Comparison of ENCODE assay signal across 11 cellular contexts in genomic region chr15:66654718-66655375, GRCh38. TPM values are rescaled to one million over a fixed set of nuclear protein-coding genes. Genes with fewer than 3 reads are reported as not detected.
DNase-seq lines count a peak whose midpoint lies in the region; ATAC-seq and TF ChIP-seq lines count a peak whose summit lies in the region.
"Had no signal": no experiment of that assay in that cellular context is flagged by ENCODE, and none has a peak within 500 bp of the region (broad histone marks: within the 10 kb centered on the region; RNA-seq: fewer than 3 reads in every experiment).

No MANE protein-coding gene starts in this region.

- TF ChIP-seq CTCF in smooth muscle cell (IDR thresholded peaks at IDR 0.05; ENCODE audit: borderline replicate concordance, insufficient read depth, poor library complexity, severe bottlenecking), result no peak
- no peak for TF ChIP-seq CTCF in testis (IDR thresholded peaks at IDR 0.05)

- no peaks in the 10 kb centered on the region for H3K9me3 Mint-ChIP-seq in activated T-helper 2 cell treated with anti-CD3 and anti-CD28 coated beads, Interferon-gamma antibody, Interleukin-2, Interleukin-4, amounts not matched to agents 10 μg/mL and 5 μg/mL and 100 μg/mL, durations not matched to agents 14 hours and 24 hours and 36 hours

- H3K79me2 ChIP-seq in smooth muscle cell (ENCODE audit: low read depth), result no peaks in the 10 kb centered on the region

- intact Hi-C loops in activated T-helper 2 cell treated with anti-CD3 and anti-CD28 coated beads, Interferon-gamma antibody, Interleukin-2, Interleukin-4, amounts not matched to agents 10 μg/mL and 5 μg/mL and 100 μg/mL, durations not matched to agents 14 hours and 24 hours and 36 hours (cut with micrococcal nuclease), result no loop called here
- intact Hi-C loops in testis (cut with DNase I; ENCODE audit: low total_unique reads), result no loop called here

- peak overlapping the region; percentile 31 for H3K4me3 ChIP-seq in HUES6 (ENCODE audit: low read depth, low read length)
- H3K4me3 ChIP-seq in iPS-11a (ENCODE audit: low read depth, low read length), result peak overlapping the region; percentile 4
- peak overlapping the region; percentile 43 for H3K4me3 ChIP-seq in smooth muscle cell
- H3K4me3 ChIP-seq in testis, result peak overlapping the region in 1 of 2 donors; percentile 48

- H3K9ac ChIP-seq in HUES6 (ENCODE audit: low read length), result no peak overlapping the region
- peak overlapping the region; percentile 78 for H3K9ac ChIP-seq in smooth muscle cell (ENCODE audit: low read depth)

- peak overlapping the region; percentile 93 for H3K4me2 ChIP-seq in smooth muscle cell

- ATAC-seq in HG02973 (IDR thresholded peaks at IDR 0.05; ENCODE audit: unreplicated experiment), result no peak
- ATAC-seq in HG02870 (IDR thresholded peaks at IDR 0.05; ENCODE audit: unreplicated experiment), result no peak

- no peak overlapping the region for H3K27ac Mint-ChIP-seq in activated T-helper 2 cell treated with anti-CD3 and anti-CD28 coated beads, Interferon-gamma antibody, Interleukin-2, Interleukin-4, amounts not matched to agents 10 μg/mL and 5 μg/mL and 100 μg/mL, durations not matched to agents 14 hours and 24 hours and 36 hours

- H3K9me3 ChIP-seq in HUES6 (ENCODE audit: control insufficient read depth, insufficient read depth, low read depth, low read length), result no peaks in the 10 kb centered on the region
- H3K9me3 ChIP-seq in smooth muscle cell (replicated peaks; ENCODE audit: low read depth), result no peaks in the 10 kb centered on the region
- H3K9me3 ChIP-seq in testis, result no peaks in the 10 kb centered on the region
- H3K9me3 ChIP-seq: neutrophil had no signal

- 22% methylated on average over 18 of the region's 48 CpGs for WGBS in smooth muscle cell (ENCODE audit: low lambda C conversion rate)
- WGBS in testis, 2 donors, result 48 to 49% methylated on average over 13 to 41 of the region's 48 CpGs

- no peaks in the 10 kb centered on the region for H4K20me1 ChIP-seq in smooth muscle cell (ENCODE audit: low read depth)

- no peaks in the 10 kb centered on the region for H3K36me3 ChIP-seq in HUES6 (ENCODE audit: control insufficient read depth, insufficient read depth, low read length)
- H3K36me3 ChIP-seq in smooth muscle cell (ENCODE audit: low read depth), result no peaks in the 10 kb centered on the region
- no peaks in the 10 kb centered on the region for H3K36me3 ChIP-seq in testis (ENCODE audit: low read depth, missing control alignments)
- H3K36me3 ChIP-seq: neutrophil had no signal

- no peak overlapping the region for H3K4me3 Mint-ChIP-seq in activated T-helper 2 cell treated with anti-CD3 and anti-CD28 coated beads, Interferon-gamma antibody, Interleukin-2, Interleukin-4, amounts not matched to agents 10 μg/mL and 5 μg/mL and 100 μg/mL, durations not matched to agents 14 hours and 24 hours and 36 hours (ENCODE audit: low read depth)

- H3K36me3 Mint-ChIP-seq in activated T-helper 2 cell treated with anti-CD3 and anti-CD28 coated beads, Interferon-gamma antibody, Interleukin-2, Interleukin-4, amounts not matched to agents 10 μg/mL and 5 μg/mL and 100 μg/mL, durations not matched to agents 14 hours and 24 hours and 36 hours (ENCODE audit: low read depth), result no peaks in the 10 kb centered on the region

- TF ChIP-seq POLR2A in testis (IDR thresholded peaks at IDR 0.05), result no peak

- H3F3A ChIP-seq in smooth muscle cell (ENCODE audit: low read depth), result peaks cover 3% of the 10 kb centered on the region

- H3K27me3 ChIP-seq in HUES6 (ENCODE audit: control insufficient read depth, insufficient read depth, low read length) (no peaks in the 10 kb centered on the region), smooth muscle cell (ENCODE audit: low read depth) (no peaks in the 10 kb centered on the region), testis (no peaks in the 10 kb centered on the region)

- peaks cover 3% of the 10 kb centered on the region for H3K4me1 Mint-ChIP-seq in activated T-helper 2 cell treated with anti-CD3 and anti-CD28 coated beads, Interferon-gamma antibody, Interleukin-2, Interleukin-4, amounts not matched to agents 10 μg/mL and 5 μg/mL and 100 μg/mL, durations not matched to agents 14 hours and 24 hours and 36 hours (ENCODE audit: low read depth)

- peaks cover 3% of the 10 kb centered on the region for H3K27me3 Mint-ChIP-seq in activated T-helper 2 cell treated with anti-CD3 and anti-CD28 coated beads, Interferon-gamma antibody, Interleukin-2, Interleukin-4, amounts not matched to agents 10 μg/mL and 5 μg/mL and 100 μg/mL, durations not matched to agents 14 hours and 24 hours and 36 hours (ENCODE audit: low read depth)

- H3K27ac ChIP-seq in HUES6 (ENCODE audit: low read depth, low read length) (no peak overlapping the region), smooth muscle cell (ENCODE audit: low read depth) (peak overlapping the region; percentile 74), testis (no peak overlapping the region)
- H3K27ac ChIP-seq: neutrophil had no signal

- H2AFZ ChIP-seq in smooth muscle cell (ENCODE audit: low read depth), result peak overlapping the region; percentile 86

- peak; percentile 20 for DNase-seq in activated T-helper 2 cell treated with anti-CD3 and anti-CD28 coated beads, Interferon-gamma antibody, Interleukin-2, Interleukin-4, amounts not matched to agents 10 μg/mL and 5 μg/mL and 100 μg/mL, durations not matched to agents 14 hours and 24 hours and 36 hours (ENCODE audit: low spot score)
- DNase-seq in smooth muscle cell (lab: John Stamatoyannopoulos, UW; ENCODE audit: unreplicated experiment), result no peak
- DNase-seq in OCI-M1 (lab: John Stamatoyannopoulos, UW), result no peak
- no peak for DNase-seq in testis
- DNase-seq: effector CD4-positive, alpha-beta T cell; NCI-H1105 treated with DMSO at 0.1 percent for 48 hours had no signal

- H3K4me1 ChIP-seq in HUES6 (ENCODE audit: control insufficient read depth, insufficient read depth, low read length), result peaks cover 46% of the 10 kb centered on the region
- peaks cover 11% of the 10 kb centered on the region for H3K4me1 ChIP-seq in smooth muscle cell (ENCODE audit: low read depth)
- peaks cover 19% of the 10 kb centered on the region for H3K4me1 ChIP-seq in testis

RNA-seq across cellular contexts. Expression of gene SMAD6, which starts 47.2 kb away (rescaled TPM):
- 0.43 and 0.57 TPM in 2 replicates for total RNA-seq in activated T-helper 2 cell treated with anti-CD3 and anti-CD28 coated beads, Interferon-gamma antibody, Interleukin-2, Interleukin-4, amounts not matched to agents 10 μg/mL and 5 μg/mL and 100 μg/mL, durations not matched to agents 14 hours and 24 hours and 36 hours
- 41.6 and 42.6 TPM in 2 replicates for total RNA-seq in smooth muscle cell
- polyA plus RNA-seq in smooth muscle cell, result 37.9 and 44.0 TPM in 2 replicates
- 10 to 100 TPM; 17.5 to 19.4 TPM for total RNA-seq in testis
- 3.2 TPM for polyA plus RNA-seq in testis (ENCODE audit: insufficient read depth, low read depth, low replicate concordance)

Comparison
In these comparisons a context has a peak if more than half of its experiments do, and no peak if none do; other contexts are left out.
1. RNA of gene SMAD6, which starts 47.2 kb away (total RNA-seq): 41.6 to 42.6 TPM in smooth muscle cell and 17.5 to 19.4 TPM in testis; 0.43 to 0.57 TPM in activated T-helper 2 cell treated with anti-CD3 and anti-CD28 coated beads, Interferon-gamma antibody, Interleukin-2, Interleukin-4, amounts not matched to agents 10 μg/mL and 5 μg/mL and 100 μg/mL, durations not matched to agents 14 hours and 24 hours and 36 hours; every median in the first group is over 10 times any median in the second.